Comparison of ENCODE assay signal across 8 cellular contexts in genomic region chr5:140322751-140323731, GRCh38. TPM values are rescaled to one million over a fixed set of nuclear protein-coding genes. Genes with fewer than 3 reads are reported as not detected.
DNase-seq lines count a peak whose midpoint lies in the region; ATAC-seq and TF ChIP-seq lines count a peak whose summit lies in the region.

No MANE protein-coding gene starts in this region.

- H3K4me1 ChIP-seq in GM23248 (ENCODE audit: insufficient read depth), result peaks cover 51% of the 10 kb centered on the region
- peaks cover 13% of the 10 kb centered on the region for H3K4me1 ChIP-seq in right cardiac atrium (ENCODE audit: control insufficient read depth, insufficient read depth, low read length)
- peaks cover 26 to 31% of the 10 kb centered on the region in 2 donors for H3K4me1 ChIP-seq in gastrocnemius medialis

- no peaks in the 10 kb centered on the region for H3K79me2 ChIP-seq in GM23248 (ENCODE audit: insufficient read depth)

- no peaks in the 10 kb centered on the region for H3K9me2 ChIP-seq in GM23248 (ENCODE audit: insufficient read depth)

- H3K27ac ChIP-seq in GM23248 (peak overlapping the region; percentile 76), VCaP (peak overlapping the region; percentile 100), right cardiac atrium (ENCODE audit: low read length) (peak overlapping the region; percentile 76), gastrocnemius medialis (peak overlapping the region; percentile 54 to 71 (median 66))

- H3K9me3 ChIP-seq in GM23248 (ENCODE audit: low read depth) (no peaks in the 10 kb centered on the region), right cardiac atrium (ENCODE audit: control insufficient read depth, low read length) (no peaks in the 10 kb centered on the region), gastrocnemius medialis (no peaks in the 10 kb centered on the region)

- H4K20me1 ChIP-seq in GM23248 (ENCODE audit: insufficient read depth), result no peaks in the 10 kb centered on the region

- DNase-seq in GM23248 (peak; percentile 95), right cardiac atrium (peak; percentile 34 to 72 (median 71)), gastrocnemius medialis (peak in 1 of 2 donors; percentile 31), NCI-H82 treated with DMSO at 0.1 percent for 48 hours (lab: John Stamatoyannopoulos, UW; ENCODE audit: unreplicated experiment) (no peak), NCI-H1436 (lab: John Stamatoyannopoulos, UW) (no peak)

- TF ChIP-seq POLR2A in gastrocnemius medialis (IDR thresholded peaks at IDR 0.05), result no peak

- ATAC-seq in right cardiac atrium (peak; percentile 77 to 79), gastrocnemius medialis (peak; percentile 35 to 55), HG02970 (IDR thresholded peaks at IDR 0.05; ENCODE audit: low FRiP score, unreplicated experiment) (no peak), HG03439 (IDR thresholded peaks at IDR 0.05; ENCODE audit: unreplicated experiment) (no peak)

- intact Hi-C loops in right cardiac atrium (cut with DNase I) (no loop called here), gastrocnemius medialis (cut with DNase I; ENCODE audit: low total_unique reads) (no loop called here)

- H3K36me3 ChIP-seq in GM23248 (ENCODE audit: low read depth) (no peaks in the 10 kb centered on the region), gastrocnemius medialis (no peaks in the 10 kb centered on the region)

- no peak overlapping the region for H2AFZ ChIP-seq in GM23248

- H3K4me2 ChIP-seq in GM23248 (ENCODE audit: unreplicated experiment), result peak overlapping the region; percentile 81

- H3K27me3 ChIP-seq in GM23248 (replicated peaks; ENCODE audit: insufficient read depth), result no peaks in the 10 kb centered on the region
- no peaks in the 10 kb centered on the region for H3K27me3 ChIP-seq in right cardiac atrium (ENCODE audit: control insufficient read depth, insufficient read depth)
- no peaks in the 10 kb centered on the region for H3K27me3 ChIP-seq in gastrocnemius medialis

- H3K4me3 ChIP-seq in GM23248 (no peak overlapping the region), right cardiac atrium (ENCODE audit: low read length) (no peak overlapping the region), gastrocnemius medialis (no peak overlapping the region)

- H3K9ac ChIP-seq in GM23248, result peak overlapping the region; percentile 56

- in situ Hi-C loops in GM23248 (cut with MboI) (no loop called here), gastrocnemius medialis (cut with MboI; ENCODE audit: low sequenced_read_pairs in 4 of 4) (no loop called here)

- TF ChIP-seq CTCF in VCaP (conservative IDR thresholded peaks at IDR 0.05) (no peak), gastrocnemius medialis (IDR thresholded peaks at IDR 0.05 in 4 of 5, conservative IDR thresholded peaks at IDR 0.05 in 1 of 5) (no peak)

- peaks cover 21% of the 10 kb centered on the region for H3F3A ChIP-seq in GM23248 (ENCODE audit: insufficient read depth)

- WGBS in GM23248 (ENCODE audit: low coverage in 1 of 2, low lambda C conversion rate in 2 of 2, missing lambda C conversion rate in 2 of 2), 2 experiments, result 28 to 32% methylated on average over 8 to 9 of the region's 9 CpGs
- WGBS in right cardiac atrium, result 43% methylated on average over 9 of the region's 9 CpGs

RNA-seq across cellular contexts. Expression of gene PFDN1, which starts 20.1 kb away (rescaled TPM):
- 94.3 and 95.8 TPM in 2 replicates for total RNA-seq in GM23248 (2014; rRNA removed; shearing (Covaris generic))
- polyA plus RNA-seq in GM23248 (2016; fragmentation: Nextera tagmentation; extraction: Ambion mirVana) (87.0 and 99.9 TPM in 2 replicates), right cardiac atrium (144 TPM)
- total RNA-seq in right cardiac atrium (10 to 100 TPM; 57.6 to 71.9 (median 63.6) TPM), gastrocnemius medialis (10 to 100 TPM; 47.9 to 81.0 (median 77.9) TPM)

RNA-seq across cellular contexts. Expression of gene HBEGF, which starts 23.4 kb away (rescaled TPM):
- total RNA-seq in GM23248 (2014; rRNA removed; shearing (Covaris generic)), result 7.5 and 9.5 TPM in 2 replicates
- polyA plus RNA-seq in GM23248 (2016; fragmentation: Nextera tagmentation; extraction: Ambion mirVana), result 4.5 and 4.9 TPM in 2 replicates
- 10 to 100 TPM; 17.6 to 26.8 (median 19.5) TPM for total RNA-seq in right cardiac atrium
- polyA plus RNA-seq in right cardiac atrium, result 31.0 TPM
- total RNA-seq in gastrocnemius medialis, result 10 to 100 TPM in 3 of 4 donors, 1 to 10 TPM in 1; 5.3 to 22.2 (median 17.6) TPM

RNA-seq across cellular contexts. Expression of gene SLC4A9, which starts 37.0 kb away (rescaled TPM):
- total RNA-seq in GM23248 (2014; rRNA removed; shearing (Covaris generic)), result not detected in 2 replicates
- polyA plus RNA-seq in GM23248 (2016; fragmentation: Nextera tagmentation; extraction: Ambion mirVana) (not detected in 2 replicates), right cardiac atrium (0.05 TPM)
- total RNA-seq in right cardiac atrium (under 1 TPM in 2 of 4 donors, not detected in 2; 0.25 to 0.26 TPM), gastrocnemius medialis (not detected)

Comparison
In these comparisons a context has a peak if more than half of its experiments do, and no peak if none do; other contexts are left out.
1. DNase-seq: peak in GM23248 (single experiment) and right cardiac atrium (3 of 3); none in NCI-H82 treated with DMSO at 0.1 percent for 48 hours (single experiment) and NCI-H1436 (single experiment).
2. ATAC-seq: peak in right cardiac atrium (2 of 2) and gastrocnemius medialis (2 of 2); none in HG02970 (single experiment) and HG03439 (single experiment).
3. Peak in every context shown above with its lines, with median percentiles within 50 percentile points of each other: H3K27ac ChIP-seq.